Comparison of ENCODE assay signal across 21 cellular contexts in the genomic region with DNA sequence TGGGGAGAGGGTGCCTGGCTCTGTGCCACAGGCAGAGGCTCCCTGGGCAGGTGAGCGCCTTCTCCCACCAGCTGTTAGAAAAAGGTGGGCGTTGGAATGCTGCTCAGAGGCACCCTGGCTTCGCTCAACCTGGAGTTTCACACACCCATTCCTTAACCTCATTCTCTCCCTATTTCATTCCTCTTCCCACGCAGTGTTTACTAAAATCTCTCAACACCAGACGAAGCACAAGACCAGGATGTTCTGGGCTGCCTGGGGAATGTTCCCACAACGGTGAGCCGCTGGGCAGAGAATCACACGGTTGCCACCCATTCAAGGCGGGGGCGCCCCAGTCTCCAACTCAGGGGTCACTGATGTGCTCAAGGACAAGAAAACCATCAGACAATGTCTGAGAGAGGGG.
"Had no signal": no experiment of that assay in that cellular context is flagged by ENCODE, and none has a peak within 500 bp of the region (broad histone marks: within the 10 kb centered on the region; RNA-seq: fewer than 3 reads in every experiment).

No MANE protein-coding gene starts in this region.

- H3K27ac ChIP-seq: RWPE1 had no signal

- H3K4me2 ChIP-seq: SK-N-SH had no signal

- DNase-seq: Karpas-422, KG1, MM.1S, NCI-H1092 treated with DMSO at 0.1 percent for 48 hours, NCI-H1436, NCI-H187, NCI-H2029, NCI-H2081 treated with DMSO at 0.1 percent for 48 hours, NCI-H2171, NCI-H226, NCI-H446, NCI-H510A, NCI-H524 treated with DMSO at 0.1 percent for 48 hours, NCI-H69, NCI-H774, PC-3, SHP77, SK-N-SH, SW 1271 had no signal

- H3K9me3 ChIP-seq: SK-N-SH had no signal

- ATAC-seq: Panc1, PC-3 had no signal

- H3K9me2 ChIP-seq: SK-N-SH had no signal
